Comparison of ENCODE assay signal across 9 cellular contexts in the genomic region with DNA sequence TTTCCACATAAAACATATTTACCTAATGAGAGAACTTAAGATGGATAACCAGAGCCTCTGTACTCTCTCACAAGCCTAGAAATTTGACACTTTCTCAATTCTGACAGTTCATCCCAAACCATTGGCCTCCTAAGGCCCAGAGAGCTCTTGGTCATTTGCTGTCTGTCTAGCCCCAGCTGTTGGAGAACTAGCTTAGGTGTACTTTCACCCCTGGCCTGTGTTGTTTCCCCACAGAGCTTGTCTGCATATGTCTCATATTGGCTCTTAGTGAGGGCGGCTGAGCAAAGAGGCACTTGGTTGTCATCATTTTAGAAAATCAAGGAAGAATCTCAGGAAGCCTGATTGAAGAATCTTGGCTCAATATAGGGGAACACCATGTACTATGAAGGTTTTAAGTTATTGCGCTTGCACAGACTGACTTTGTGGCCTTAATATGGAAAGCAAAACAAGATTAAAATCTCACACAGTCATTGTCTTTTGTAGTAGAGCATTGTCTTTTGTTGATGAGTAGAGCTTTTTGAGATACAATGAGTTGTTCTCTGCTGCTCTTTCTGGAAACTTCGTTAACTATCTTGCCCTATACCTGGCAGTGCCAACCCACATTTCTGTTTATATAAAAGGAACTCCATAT.
DNase-seq lines count a peak whose midpoint lies in the region; ATAC-seq, FAIRE-seq and TF ChIP-seq lines count a peak whose summit lies in the region.
"Had no signal": no experiment of that assay in that cellular context is flagged by ENCODE, and none has a peak within 500 bp of the region (broad histone marks: within the 10 kb centered on the region; RNA-seq: fewer than 3 reads in every experiment).

No MANE protein-coding gene starts in this region.

- FAIRE-seq in G401.6 (lab: Jason Lieb, UNC) = peak; percentile 11

- in situ Hi-C loops in brain microvascular endothelial cell (cut with HindIII; ENCODE audit: low pct_ligation_motif_present, low sequenced_read_pairs) = no loop called here

- peaks cover 8% of the 10 kb centered on the region for H3K9me3 ChIP-seq in adipocyte (ENCODE audit: control insufficient read depth, low read length)

- intact Hi-C loops in left ventricle myocardium superior (cut with micrococcal nuclease) = loop anchor here (10.0 kb wide), 1 partner anchor 101 kb away; no protein-coding TSS in a partner anchor
- intact Hi-C loops in head of caudate nucleus (cut with DNase I) = no loop called here

- TF ChIP-seq CTCF in brain microvascular endothelial cell (IDR thresholded peaks at IDR 0.05; ENCODE audit: low read depth, low read length, missing control alignments) = no peak

- no peak overlapping the region for H3K27ac ChIP-seq in brain microvascular endothelial cell

- DNase-seq in adipocyte (ENCODE audit: low read depth) (peak; percentile 53), left ventricle myocardium superior (no peak), renal cortical epithelial cell (ENCODE audit: low read depth) (peak; percentile 44), head of caudate nucleus (no peak), brain microvascular endothelial cell (no peak)
- DNase-seq in activated T-cell treated with anti-CD3 and anti-CD28 coated beads, Interleukin-2, amount 50 U/mL, for 1 hour = no peak
- DNase-seq: glutamatergic neuron had no signal

- H3K9ac ChIP-seq in adipocyte (ENCODE audit: low read length) = peak overlapping the region; percentile 61

- H3K27me3 ChIP-seq in adipocyte (replicated peaks; ENCODE audit: control insufficient read depth, insufficient read depth, low read length) (no peaks in the 10 kb centered on the region), brain microvascular endothelial cell (replicated peaks) (no peaks in the 10 kb centered on the region)

- peaks cover 82% of the 10 kb centered on the region for H3K4me1 ChIP-seq in adipocyte (ENCODE audit: control insufficient read depth, insufficient read depth, low read length)

- no peak overlapping the region for H3K4me3 ChIP-seq in adipocyte (ENCODE audit: low read length)
- no peak overlapping the region for H3K4me3 ChIP-seq in brain microvascular endothelial cell (ENCODE audit: low read depth, low read length)

- H3K36me3 ChIP-seq in adipocyte (ENCODE audit: control insufficient read depth, insufficient read depth, low read length, severe bottlenecking) (no peaks in the 10 kb centered on the region), brain microvascular endothelial cell (replicated peaks) (no peaks in the 10 kb centered on the region)

- peak; percentile 74 for ATAC-seq in left ventricle myocardium superior
- no peak for ATAC-seq in HG02840 (IDR thresholded peaks at IDR 0.05; ENCODE audit: low FRiP score, unreplicated experiment)

Comparison
In these comparisons a context has a peak if more than half of its experiments do, and no peak if none do; other contexts are left out.
1. DNase-seq: peak in adipocyte (single experiment) and renal cortical epithelial cell (single experiment); none in left ventricle myocardium superior (single experiment), head of caudate nucleus (0 of 42), brain microvascular endothelial cell (single experiment) and activated T-cell treated with anti-CD3 and anti-CD28 coated beads, Interleukin-2, amount 50 U/mL, for 1 hour (single experiment).